11 cellular contexts compared by ENCODE assay signal in the genomic region with DNA sequence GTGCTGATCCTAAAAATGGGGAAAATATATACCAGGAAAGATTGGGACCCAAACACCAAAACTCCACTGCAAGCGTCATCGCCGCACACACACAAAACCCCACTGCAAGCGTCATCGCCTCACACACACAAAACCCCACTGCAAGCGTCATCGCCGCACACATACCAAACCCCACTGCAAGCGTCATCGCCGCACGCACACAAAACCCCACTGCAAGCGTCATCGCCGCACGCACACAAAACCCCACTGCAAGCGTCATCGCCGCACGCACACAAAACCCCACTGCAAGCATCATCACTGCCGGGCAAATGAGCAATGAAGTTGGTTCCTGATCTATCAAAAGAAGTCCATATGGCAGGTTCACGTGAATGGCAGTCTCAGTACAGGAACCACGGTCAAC.
"Had no signal": no experiment of that assay in that cellular context is flagged by ENCODE, and none has a peak within 500 bp of the region (broad histone marks: within the 10 kb centered on the region; RNA-seq: fewer than 3 reads in every experiment).

No MANE protein-coding gene starts in this region.

- H3K4me2 ChIP-seq: GM23338 had no signal

- H3K4me1 ChIP-seq: HAP-1 had no signal

- H3K9ac ChIP-seq: GM23248 had no signal

- ATAC-seq: GM23338, HCT116 had no signal

- H2AFZ ChIP-seq: GM23248, GM23338 had no signal

- H3K9me3 ChIP-seq: HAP-1 had no signal

- H3K36me3 ChIP-seq: HAP-1 had no signal

- H3K27ac ChIP-seq: GM23248 had no signal

- H3K9me3 Mint-ChIP-seq: GM23338, H9, HFFc6 had no signal

- DNase-seq: GM23248, GOT3, H7, H9, HCEC 1CT, HFFc6 had no signal

- FAIRE-seq: H1, H54 had no signal

- H3K4me3 Mint-ChIP-seq: GM23338, H9, HFFc6 had no signal

- H3K4me3 ChIP-seq: GM23248, GM23338, HAP-1 had no signal

- H3K27ac Mint-ChIP-seq: GM23338, HFFc6 had no signal
